In genomic region chr6:158475344-158476302, GRCh38 we compare ENCODE assay signal across 9 cellular contexts.
A peak's percentile ranks its signal among the peaks of the same experiment; 100 is the strongest.
DNase-seq lines count a peak whose midpoint lies in the region; ATAC-seq and TF ChIP-seq lines count a peak whose summit lies in the region.
"Had no signal": no experiment of that assay in that cellular context is flagged by ENCODE, and none has a peak within 500 bp of the region (broad histone marks: within the 10 kb centered on the region; RNA-seq: fewer than 3 reads in every experiment).

No MANE protein-coding gene starts in this region.

- peaks cover 14% of the 10 kb centered on the region; the same call in 1 of the 2 replicates for H3K36me3 ChIP-seq in OCI-LY7 (ENCODE audit: insufficient read depth, low read length)

- H4K20me1 ChIP-seq in OCI-LY7 (ENCODE audit: insufficient read depth, low read length): no peaks in the 10 kb centered on the region

- no TSS peak for BruUV-seq in OCI-LY7 (replicated peaks; lab: Mats Ljungman, UMichigan)

- no peaks in the 10 kb centered on the region for H3K4me1 ChIP-seq in OCI-LY7 (ENCODE audit: insufficient read depth, low read length, poor library complexity, severe bottlenecking)

- H3K9me2 ChIP-seq in OCI-LY7 (ENCODE audit: insufficient read depth, low read length): no peaks in the 10 kb centered on the region

- no peak overlapping the region for H2AFZ ChIP-seq in OCI-LY7 (ENCODE audit: low read length)

- TF ChIP-seq CTCF in astrocyte of the spinal cord (IDR thresholded peaks at IDR 0.05; ENCODE audit: low read depth, low read length): no peak
- TF ChIP-seq CTCF in omental fat pad (IDR thresholded peaks at IDR 0.05): no peak
- no peak for TF ChIP-seq CTCF in OCI-LY7 (conservative IDR thresholded peaks at IDR 0.05; ENCODE audit: low read length)

- intact Hi-C loops in OCI-LY7 (cut with micrococcal nuclease; ENCODE audit: unreplicated experiment): no loop called here

- H3K9me3 ChIP-seq in OCI-LY7 (ENCODE audit: low read length): no peaks in the 10 kb centered on the region

- POLR2A ChIA-PET in OCI-LY7 (lab: Charles Lee): no interaction called here

- CTCF ChIA-PET in OCI-LY7 (lab: Charles Lee; ENCODE audit: unreplicated experiment): no interaction called here

- H3K79me2 ChIP-seq in OCI-LY7 (ENCODE audit: insufficient read depth, low read depth, low read length): no peaks in the 10 kb centered on the region

- H3K4me2 ChIP-seq in OCI-LY7 (ENCODE audit: low read length): no peak overlapping the region

- in situ Hi-C loops in astrocyte of the spinal cord (cut with HindIII; ENCODE audit: low sequenced_read_pairs): no loop called here

- H3K27ac ChIP-seq in OCI-LY7 (ENCODE audit: low read depth, low read length, poor library complexity, severe bottlenecking): no peak overlapping the region
- H3K27ac ChIP-seq: cardiac muscle cell had no signal

- peak; percentile 73 for ATAC-seq in GM18870 (IDR thresholded peaks at IDR 0.05; ENCODE audit: unreplicated experiment)
- ATAC-seq in HG02943 (IDR thresholded peaks at IDR 0.05; ENCODE audit: low read depth, unreplicated experiment): peak; percentile 85
- no peak for ATAC-seq in omental fat pad (ENCODE audit: low FRiP score)

- DNase-seq in AG08395 (ENCODE audit: low spot score) (peak; percentile 58), NCI-H187 treated with DMSO at 0.1 percent for 48 hours (lab: John Stamatoyannopoulos, UW) (peak; percentile 92), astrocyte of the spinal cord (ENCODE audit: low read depth, low spot score) (peak; percentile 87), non-pigmented ciliary epithelial cell (ENCODE audit: low read depth) (peak; percentile 40), omental fat pad (ENCODE audit: low spot score) (no peak), OCI-LY7 (ENCODE audit: low spot score) (no peak)

- H3K4me3 ChIP-seq in astrocyte of the spinal cord (ENCODE audit: low read depth, low read length) (no peak overlapping the region), OCI-LY7 (ENCODE audit: low read depth, low read length, poor library complexity, severe bottlenecking) (no peak overlapping the region)
- H3K4me3 ChIP-seq: cardiac muscle cell had no signal

Comparison
In these comparisons a context has a peak if more than half of its experiments do, and no peak if none do; other contexts are left out.
1. DNase-seq: peak in AG08395 (single experiment), NCI-H187 treated with DMSO at 0.1 percent for 48 hours (single experiment), astrocyte of the spinal cord (single experiment) and non-pigmented ciliary epithelial cell (single experiment); none in omental fat pad (single experiment) and OCI-LY7 (single experiment).